23 cellular contexts compared by ENCODE assay signal in genomic region chr3:197523551-197523950, GRCh38.
"Had no signal": no experiment of that assay in that cellular context is flagged by ENCODE, and none has a peak within 500 bp of the region (broad histone marks: within the 10 kb centered on the region; RNA-seq: fewer than 3 reads in every experiment).

No MANE protein-coding gene starts in this region.

- H3K4me2 ChIP-seq: neural progenitor cell had no signal

- H2AFZ ChIP-seq: neural progenitor cell had no signal

- H3K4me1 ChIP-seq: esophagus muscularis mucosa, left ventricle myocardium inferior, neural progenitor cell had no signal

- H3K27me3 ChIP-seq: esophagus muscularis mucosa, heart right ventricle, neural progenitor cell, tibial nerve had no signal

- H3K9me3 ChIP-seq: esophagus muscularis mucosa, heart right ventricle, left ventricle myocardium inferior, tibial nerve had no signal

- FAIRE-seq: urothelium cell line had no signal

- H3K27ac ChIP-seq: esophagus muscularis mucosa, heart right ventricle, left ventricle myocardium inferior, neural progenitor cell, tibial nerve had no signal

- H3K9ac ChIP-seq: neural progenitor cell had no signal

- ATAC-seq: activated CD8-positive, alpha-beta memory T cell treated with anti-CD3 and anti-CD28 coated beads, Interleukin-2, amount 10 ng/mL, durations not matched to agents 7 days and 5 days; activated CD8-positive, alpha-beta T cell treated with anti-CD3 and anti-CD28 coated beads, Interleukin-2, amount 10 ng/mL, durations not matched to agents 7 days and 5 days; activated naive CD8-positive, alpha-beta T cell treated with anti-CD3 and anti-CD28 coated beads, Interleukin-2, amount 50 U/mL, for 24 hours; heart right ventricle; natural killer cell; stimulated activated memory B cell treated with anti-CD40 and anti-IgM and Interleukin-4, amounts not matched to agents 10 μg/mL and 1 μg/mL and 100 μg/mL, for 72 hours; WTC11 had no signal

- H3K4me3 ChIP-seq: esophagus muscularis mucosa, heart right ventricle, left ventricle myocardium inferior, lung, neural progenitor cell, skin epidermis, tibial nerve had no signal

- DNase-seq: activated CD4-positive, alpha-beta T cell treated with anti-CD3 and anti-CD28 coated beads for 1 hour; activated CD4-positive, alpha-beta T cell treated with anti-CD3 and anti-CD28 coated beads, Interleukin-2, amount 50 U/mL, for 1 hour; activated CD8-positive, alpha-beta memory T cell treated with anti-CD3 and anti-CD28 coated beads, Interleukin-2, amount 10 ng/mL, durations not matched to agents 7 days and 5 days; activated CD8-positive, alpha-beta T cell treated with anti-CD3 and anti-CD28 coated beads, Interleukin-2, amount 10 ng/mL, durations not matched to agents 7 days and 5 days; activated naive CD8-positive, alpha-beta T cell treated with anti-CD3 and anti-CD28 coated beads, Interleukin-2, amount 50 U/mL, for 24 hours; activated T-cell treated with anti-CD3 and anti-CD28 coated beads, Interleukin-2, amount 50 U/mL, for 48 hours; amygdala; central memory CD4-positive, alpha-beta T cell; foreskin melanocyte; heart right ventricle; islet precursor cell; left ventricle myocardium inferior; mesendoderm; natural killer cell; stimulated activated CD4-positive, alpha-beta T cell treated with anti-CD3 and anti-CD28 coated beads, Interleukin-4, amount 100 ng/mL, for 24 hours had no signal

- H3K36me3 ChIP-seq: heart right ventricle, left ventricle myocardium inferior, neural progenitor cell had no signal
